ENCODE assay signal across 6 cellular contexts in genomic region chr17:4938670-4939553, GRCh38.
A peak's percentile ranks its signal among the peaks of the same experiment; 100 is the strongest.
DNase-seq lines count a peak whose midpoint lies in the region; ATAC-seq lines count a peak whose summit lies in the region.

No MANE protein-coding gene starts in this region.

- peaks cover 60% of the 10 kb centered on the region for H3K4me1 Mint-ChIP-seq in activated naive CD8-positive, alpha-beta T cell treated with anti-CD3 and anti-CD28 coated beads, Interleukin-2, amount 50 U/mL, for 24 hours

- no peaks in the 10 kb centered on the region for H3K9me3 ChIP-seq in mucosa of rectum (ENCODE audit: control insufficient read depth in 2 of 2, low read length in 2 of 2)

- H3K36me3 ChIP-seq in mucosa of rectum (ENCODE audit: control insufficient read depth in 2 of 2, insufficient read depth in 2 of 2, low read length in 2 of 2) = peaks cover 32 to 39% of the 10 kb centered on the region in 2 donors

- H3K9ac ChIP-seq in mucosa of rectum (ENCODE audit: low read depth in 1 of 2, low read length in 2 of 2) = peak overlapping the region; percentile 92 to 99

- peak overlapping the region; percentile 79 to 87 for H3K4me3 ChIP-seq in mucosa of rectum (ENCODE audit: low read length in 2 of 2)

- peak overlapping the region; percentile 89 to 91 for H3K27ac ChIP-seq in mucosa of rectum (ENCODE audit: low read depth in 2 of 2, low read length in 2 of 2)

- H3K27me3 ChIP-seq in mucosa of rectum (ENCODE audit: control insufficient read depth in 2 of 2, insufficient read depth in 2 of 2, low read length in 2 of 2) = no peaks in the 10 kb centered on the region

- ATAC-seq in GM21723 (IDR thresholded peaks at IDR 0.05; ENCODE audit: unreplicated experiment) = peak; percentile 4
- no peak for ATAC-seq in activated naive CD8-positive, alpha-beta T cell treated with anti-CD3 and anti-CD28 coated beads, Interleukin-2, amount 50 U/mL, for 24 hours

- peak overlapping the region; percentile 99 for H3K27ac Mint-ChIP-seq in activated naive CD8-positive, alpha-beta T cell treated with anti-CD3 and anti-CD28 coated beads, Interleukin-2, amount 50 U/mL, for 24 hours

- H3K9me3 Mint-ChIP-seq in activated naive CD8-positive, alpha-beta T cell treated with anti-CD3 and anti-CD28 coated beads, Interleukin-2, amount 50 U/mL, for 24 hours = no peaks in the 10 kb centered on the region

- DNase-seq in activated naive CD8-positive, alpha-beta T cell treated with anti-CD3 and anti-CD28 coated beads, Interleukin-2, amount 50 U/mL, for 24 hours = no peak
- no peak for DNase-seq in activated CD4-positive, CD25-positive, alpha-beta regulatory T cell treated with anti-CD3 and anti-CD28 coated beads, Interleukin-2, amount 50 U/mL, for 72 hours
- DNase-seq in NCI-H1105 treated with DMSO at 0.1 percent for 48 hours (lab: John Stamatoyannopoulos, UW) (no peak), activated gamma-delta T cell treated with Interleukin-2 at 50 U/mL for 16 hours (no peak)

- peaks cover 2% of the 10 kb centered on the region for H3K27me3 Mint-ChIP-seq in activated naive CD8-positive, alpha-beta T cell treated with anti-CD3 and anti-CD28 coated beads, Interleukin-2, amount 50 U/mL, for 24 hours

- H3K36me3 Mint-ChIP-seq in activated naive CD8-positive, alpha-beta T cell treated with anti-CD3 and anti-CD28 coated beads, Interleukin-2, amount 50 U/mL, for 24 hours (ENCODE audit: low read depth) = peaks cover 38% of the 10 kb centered on the region

- peak overlapping the region; percentile 99 for H3K4me3 Mint-ChIP-seq in activated naive CD8-positive, alpha-beta T cell treated with anti-CD3 and anti-CD28 coated beads, Interleukin-2, amount 50 U/mL, for 24 hours

- peaks cover 31 to 35% of the 10 kb centered on the region in 2 donors for H3K4me1 ChIP-seq in mucosa of rectum (ENCODE audit: control insufficient read depth in 2 of 2, insufficient read depth in 2 of 2, low read length in 2 of 2)
